ENCODE assay signal across 11 cellular contexts in the genomic region with DNA sequence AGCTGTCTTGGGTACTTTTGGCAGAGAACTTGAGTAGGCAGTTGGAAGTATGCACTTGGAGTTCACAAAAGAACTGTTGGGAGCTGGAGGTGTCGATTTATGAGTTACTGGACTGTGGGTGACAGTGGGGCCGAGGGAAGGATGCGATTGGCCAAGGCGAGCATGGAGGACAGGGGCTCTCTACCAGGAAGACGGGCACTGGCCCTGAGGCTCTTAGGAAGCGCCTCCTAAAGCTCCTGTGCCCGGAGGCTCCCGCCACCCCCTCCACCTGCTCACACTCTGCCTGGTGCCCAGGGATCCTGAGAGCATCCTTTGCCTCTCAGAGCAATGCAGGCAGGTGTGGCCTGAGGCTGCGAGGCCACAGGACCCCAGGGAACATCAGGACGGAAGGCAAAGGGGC.
DNase-seq lines count a peak whose midpoint lies in the region; ATAC-seq and TF ChIP-seq lines count a peak whose summit lies in the region.
"Had no signal": no experiment of that assay in that cellular context is flagged by ENCODE, and none has a peak within 500 bp of the region (broad histone marks: within the 10 kb centered on the region; RNA-seq: fewer than 3 reads in every experiment).

No MANE protein-coding gene starts in this region.

- DNase-seq in activated T-cell treated with anti-CD3 and anti-CD28 coated beads, Interleukin-2, amount 50 U/mL, for 72 hours, result no peak
- no peak for DNase-seq in activated T-cell treated with anti-CD3 and anti-CD28 coated beads, Interleukin-2, amount 50 U/mL, for 1 hour
- no peak for DNase-seq in activated T-helper 1 cell treated with anti-CD3 and anti-CD28 coated beads, Interleukin-12 subunit alpha, Interleukin-12 subunit beta, Interleukin-2, Interleukin-4 antibody, amounts not matched to agents 30 ng/mL and 10 ng/mL and 1 ng/mL, durations not matched to agents 14 hours and 24 hours and 36 hours (ENCODE audit: low spot score)
- DNase-seq in glutamatergic neuron, result peak; percentile 26
- DNase-seq in nucleus accumbens (lab: John Stamatoyannopoulos, UW), result no peak
- DNase-seq: NCI-H1417; NCI-H748 treated with DMSO at 0.1 percent for 48 hours; stimulated activated CD4-positive, alpha-beta T cell treated with anti-CD3 and anti-CD28 coated beads, Interleukin-2, amount 100 ng/mL, for 48 hours had no signal

- peaks cover 12 to 16% of the 10 kb centered on the region in 2 donors for H3K36me3 Mint-ChIP-seq in activated T-cell treated with anti-CD3 and anti-CD28 coated beads, Interleukin-2, amount 50 U/mL, for 72 hours (ENCODE audit: insufficient read depth in 2 of 2)
- H3K36me3 Mint-ChIP-seq in activated T-helper 1 cell treated with anti-CD3 and anti-CD28 coated beads, Interleukin-12 subunit alpha, Interleukin-12 subunit beta, Interleukin-2, Interleukin-4 antibody, amounts not matched to agents 30 ng/mL and 10 ng/mL and 1 ng/mL, durations not matched to agents 14 hours and 24 hours and 36 hours (ENCODE audit: low read depth), result peaks cover 36% of the 10 kb centered on the region
- no peaks in the 10 kb centered on the region for H3K36me3 Mint-ChIP-seq in glutamatergic neuron (ENCODE audit: unreplicated experiment)

- H3K4me1 ChIP-seq in thymus (ENCODE audit: control insufficient read depth, insufficient read depth, low read length), result peaks cover 12% of the 10 kb centered on the region

- H3K9me3 Mint-ChIP-seq in activated T-cell treated with anti-CD3 and anti-CD28 coated beads, Interleukin-2, amount 50 U/mL, for 72 hours, result no peaks in the 10 kb centered on the region
- no peaks in the 10 kb centered on the region for H3K9me3 Mint-ChIP-seq in activated T-helper 1 cell treated with anti-CD3 and anti-CD28 coated beads, Interleukin-12 subunit alpha, Interleukin-12 subunit beta, Interleukin-2, Interleukin-4 antibody, amounts not matched to agents 30 ng/mL and 10 ng/mL and 1 ng/mL, durations not matched to agents 14 hours and 24 hours and 36 hours
- no peaks in the 10 kb centered on the region for H3K9me3 Mint-ChIP-seq in glutamatergic neuron (ENCODE audit: unreplicated experiment)

- peaks cover 74% of the 10 kb centered on the region for H3K4me1 Mint-ChIP-seq in activated T-cell treated with anti-CD3 and anti-CD28 coated beads, Interleukin-2, amount 50 U/mL, for 72 hours (ENCODE audit: low read depth)
- peaks cover 85% of the 10 kb centered on the region for H3K4me1 Mint-ChIP-seq in activated T-helper 1 cell treated with anti-CD3 and anti-CD28 coated beads, Interleukin-12 subunit alpha, Interleukin-12 subunit beta, Interleukin-2, Interleukin-4 antibody, amounts not matched to agents 30 ng/mL and 10 ng/mL and 1 ng/mL, durations not matched to agents 14 hours and 24 hours and 36 hours (ENCODE audit: low read depth)
- H3K4me1 Mint-ChIP-seq in glutamatergic neuron (ENCODE audit: low read depth, unreplicated experiment), result peaks cover 14% of the 10 kb centered on the region

- no peaks in the 10 kb centered on the region for H3K9me3 ChIP-seq in thymus (ENCODE audit: control insufficient read depth)

- no peaks in the 10 kb centered on the region for H3K36me3 ChIP-seq in thymus (ENCODE audit: control insufficient read depth, insufficient read depth)

- WGBS in thymus, result 98% methylated on average over 10 of the region's 10 CpGs

- ATAC-seq in activated T-cell treated with anti-CD3 and anti-CD28 coated beads, Interleukin-2, amount 50 U/mL, for 72 hours (replicated peaks in 1 of 2), result no peak
- no peak for ATAC-seq in GM21390 (IDR thresholded peaks at IDR 0.05; ENCODE audit: unreplicated experiment)
- ATAC-seq in GM21576 (IDR thresholded peaks at IDR 0.05; ENCODE audit: unreplicated experiment), result no peak

- peak overlapping the region; percentile 52 to 59 for H3K4me3 Mint-ChIP-seq in activated T-cell treated with anti-CD3 and anti-CD28 coated beads, Interleukin-2, amount 50 U/mL, for 72 hours
- no peak overlapping the region for H3K4me3 Mint-ChIP-seq in activated T-helper 1 cell treated with anti-CD3 and anti-CD28 coated beads, Interleukin-12 subunit alpha, Interleukin-12 subunit beta, Interleukin-2, Interleukin-4 antibody, amounts not matched to agents 30 ng/mL and 10 ng/mL and 1 ng/mL, durations not matched to agents 14 hours and 24 hours and 36 hours
- no peak overlapping the region for H3K4me3 Mint-ChIP-seq in glutamatergic neuron (ENCODE audit: unreplicated experiment)

- no peak overlapping the region for H3K4me3 ChIP-seq in thymus (ENCODE audit: low read length)

- no peaks in the 10 kb centered on the region for H3K27me3 Mint-ChIP-seq in activated T-cell treated with anti-CD3 and anti-CD28 coated beads, Interleukin-2, amount 50 U/mL, for 72 hours (ENCODE audit: low read depth)
- no peaks in the 10 kb centered on the region for H3K27me3 Mint-ChIP-seq in activated T-helper 1 cell treated with anti-CD3 and anti-CD28 coated beads, Interleukin-12 subunit alpha, Interleukin-12 subunit beta, Interleukin-2, Interleukin-4 antibody, amounts not matched to agents 30 ng/mL and 10 ng/mL and 1 ng/mL, durations not matched to agents 14 hours and 24 hours and 36 hours (ENCODE audit: insufficient read depth)
- peaks cover 2% of the 10 kb centered on the region for H3K27me3 Mint-ChIP-seq in glutamatergic neuron (ENCODE audit: unreplicated experiment)

- TF ChIP-seq CTCF in glutamatergic neuron (IDR thresholded peaks at IDR 0.05; ENCODE audit: partially characterized antibody, unreplicated experiment), result no peak

- intact Hi-C loops in activated T-helper 1 cell treated with anti-CD3 and anti-CD28 coated beads, Interleukin-12 subunit alpha, Interleukin-12 subunit beta, Interleukin-2, Interleukin-4 antibody, amounts not matched to agents 30 ng/mL and 10 ng/mL and 1 ng/mL, durations not matched to agents 14 hours and 24 hours and 36 hours (cut with micrococcal nuclease), result no loop called here

- peak overlapping the region; percentile 25 for H3K27ac ChIP-seq in thymus (ENCODE audit: low read depth)

- no peaks in the 10 kb centered on the region for H3K27me3 ChIP-seq in thymus (ENCODE audit: control insufficient read depth, insufficient read depth)

- peak overlapping the region; percentile 97 for H3K27ac Mint-ChIP-seq in activated T-cell treated with anti-CD3 and anti-CD28 coated beads, Interleukin-2, amount 50 U/mL, for 72 hours
- H3K27ac Mint-ChIP-seq in activated T-helper 1 cell treated with anti-CD3 and anti-CD28 coated beads, Interleukin-12 subunit alpha, Interleukin-12 subunit beta, Interleukin-2, Interleukin-4 antibody, amounts not matched to agents 30 ng/mL and 10 ng/mL and 1 ng/mL, durations not matched to agents 14 hours and 24 hours and 36 hours, result peak overlapping the region; percentile 99
- no peak overlapping the region for H3K27ac Mint-ChIP-seq in glutamatergic neuron (ENCODE audit: unreplicated experiment)

Comparison
In these comparisons a context has a peak if more than half of its experiments do, and no peak if none do; other contexts are left out.
1. H3K4me3 Mint-ChIP-seq: peak in activated T-cell treated with anti-CD3 and anti-CD28 coated beads, Interleukin-2, amount 50 U/mL, for 72 hours (2 of 2); none in activated T-helper 1 cell treated with anti-CD3 and anti-CD28 coated beads, Interleukin-12 subunit alpha, Interleukin-12 subunit beta, Interleukin-2, Interleukin-4 antibody, amounts not matched to agents 30 ng/mL and 10 ng/mL and 1 ng/mL, durations not matched to agents 14 hours and 24 hours and 36 hours (single experiment) and glutamatergic neuron (single experiment).